9 cellular contexts compared by ENCODE assay signal in genomic region chr3:171566803-171567422, GRCh38.
A peak's percentile ranks its signal among the peaks of the same experiment; 100 is the strongest.
DNase-seq lines count a peak whose midpoint lies in the region; ATAC-seq and TF ChIP-seq lines count a peak whose summit lies in the region.
"Had no signal": no experiment of that assay in that cellular context is flagged by ENCODE, and none has a peak within 500 bp of the region (broad histone marks: within the 10 kb centered on the region; RNA-seq: fewer than 3 reads in every experiment).

No MANE protein-coding gene starts in this region.

- peaks cover 3% of the 10 kb centered on the region for H3K36me3 Mint-ChIP-seq in activated CD4-positive, alpha-beta T cell treated with anti-CD3 and anti-CD28 coated beads, Interleukin-2, amount 10 ng/mL, durations not matched to agents 7 days and 5 days (ENCODE audit: low read depth)

- H3F3A ChIP-seq in PC-9 (ENCODE audit: insufficient read depth, low read depth), result peaks cover 13% of the 10 kb centered on the region; the same call in 1 of the 2 replicates

- H3K4me1 Mint-ChIP-seq in activated CD4-positive, alpha-beta T cell treated with anti-CD3 and anti-CD28 coated beads, Interleukin-2, amount 10 ng/mL, durations not matched to agents 7 days and 5 days, result peaks cover 37% of the 10 kb centered on the region

- peak; percentile 55 for ATAC-seq in mucosa of descending colon
- ATAC-seq in GM21723 (IDR thresholded peaks at IDR 0.05; ENCODE audit: unreplicated experiment), result no peak

- H3K4me1 ChIP-seq in Karpas-422 (ENCODE audit: low read length) (no peaks in the 10 kb centered on the region), PC-9 (replicated peaks; ENCODE audit: insufficient read depth) (peaks cover 30% of the 10 kb centered on the region), mucosa of descending colon (ENCODE audit: low read depth) (no peaks in the 10 kb centered on the region)

- H3K27ac Mint-ChIP-seq in activated CD4-positive, alpha-beta T cell treated with anti-CD3 and anti-CD28 coated beads, Interleukin-2, amount 10 ng/mL, durations not matched to agents 7 days and 5 days, result no peak overlapping the region

- intact Hi-C loops in PC-9 (cut with micrococcal nuclease; ENCODE audit: unreplicated experiment) (loop anchor here (1.0 to 5.0 kb wide), 9 partner anchors 105 to 1805 kb away; partner anchors contain the start of gene TNIK), dorsolateral prefrontal cortex (cut with DNase I) (loop anchor here (1.0 to 10.0 kb wide), 8 partner anchors 102 to 606 kb away; partner anchors contain the start of gene TNIK (in 2 of the 2)), mucosa of descending colon (cut with DNase I, micrococcal nuclease) (loop anchor here (5.0 to 10.0 kb wide), 3 partner anchors 382 to 605 kb away; no protein-coding TSS in a partner anchor)

- H3K79me2 ChIP-seq in Karpas-422 (ENCODE audit: low read length) (no peaks in the 10 kb centered on the region), PC-9 (ENCODE audit: low read depth) (no peaks in the 10 kb centered on the region)

- H4K20me1 ChIP-seq in Karpas-422 (ENCODE audit: insufficient read depth, low read depth, low read length) (no peaks in the 10 kb centered on the region), PC-9 (ENCODE audit: insufficient read depth) (no peaks in the 10 kb centered on the region)

- H3K4me3 ChIP-seq in Karpas-422 (ENCODE audit: low read length), result no peak overlapping the region
- no peak overlapping the region for H3K4me3 ChIP-seq in PC-9
- no peak overlapping the region for H3K4me3 ChIP-seq in dorsolateral prefrontal cortex
- no peak overlapping the region for H3K4me3 ChIP-seq in mucosa of descending colon

- H3K9me3 Mint-ChIP-seq in activated CD4-positive, alpha-beta T cell treated with anti-CD3 and anti-CD28 coated beads, Interleukin-2, amount 10 ng/mL, durations not matched to agents 7 days and 5 days, result no peaks in the 10 kb centered on the region
- H3K9me3 Mint-ChIP-seq: activated T-cell treated with anti-CD3 and anti-CD28 coated beads, Interleukin-2, amount 50 U/mL, for 4 hours had no signal

- H2AFZ ChIP-seq in Karpas-422 (ENCODE audit: low read length), result no peak overlapping the region
- no peak overlapping the region for H2AFZ ChIP-seq in PC-9

- H3K36me3 ChIP-seq in Karpas-422 (ENCODE audit: insufficient read depth, low read length) (no peaks in the 10 kb centered on the region), PC-9 (ENCODE audit: low read depth) (no peaks in the 10 kb centered on the region), mucosa of descending colon (ENCODE audit: low read depth) (no peaks in the 10 kb centered on the region)

- H3K27me3 ChIP-seq in Karpas-422 (ENCODE audit: low read length), result no peaks in the 10 kb centered on the region
- no peaks in the 10 kb centered on the region for H3K27me3 ChIP-seq in PC-9 (ENCODE audit: insufficient read depth, low read depth)
- H3K27me3 ChIP-seq in dorsolateral prefrontal cortex, result no peaks in the 10 kb centered on the region

- H3K4me2 ChIP-seq in Karpas-422 (ENCODE audit: low read depth, low read length, poor library complexity, severe bottlenecking), result no peak overlapping the region
- H3K4me2 ChIP-seq in PC-9, result no peak overlapping the region

- CTCF ChIA-PET in activated CD4-positive, alpha-beta T cell treated with anti-CD3 and anti-CD28 coated beads, Interleukin-2, amount 10 ng/mL, durations not matched to agents 7 days and 5 days (lab: Charles Lee), result interaction anchor here (0.6 to 2.2 kb wide), 9 partner anchors 9 to 490 kb away, joined by 3 to 9 read pairs (median 3); no protein-coding TSS in a partner anchor
- CTCF ChIA-PET in PC-9 (lab: Charles Lee), result interaction anchor here (0.5 to 1.9 kb wide), 11 partner anchors 41 to 605 kb away, joined by 3 to 9 read pairs (median 5); no protein-coding TSS in a partner anchor

- H3K9me3 ChIP-seq in Karpas-422 (ENCODE audit: low read length), result no peaks in the 10 kb centered on the region
- no peaks in the 10 kb centered on the region for H3K9me3 ChIP-seq in PC-9 (ENCODE audit: insufficient read depth, low read depth)
- H3K9me3 ChIP-seq in mucosa of descending colon, result no peaks in the 10 kb centered on the region

- H3K4me3 Mint-ChIP-seq in activated CD4-positive, alpha-beta T cell treated with anti-CD3 and anti-CD28 coated beads, Interleukin-2, amount 10 ng/mL, durations not matched to agents 7 days and 5 days, result no peak overlapping the region
- H3K4me3 Mint-ChIP-seq: activated T-cell treated with anti-CD3 and anti-CD28 coated beads, Interleukin-2, amount 50 U/mL, for 4 hours had no signal

- no peaks in the 10 kb centered on the region for H3K9me2 ChIP-seq in Karpas-422 (replicated peaks; ENCODE audit: insufficient read depth, low read length)
- no peaks in the 10 kb centered on the region for H3K9me2 ChIP-seq in PC-9 (ENCODE audit: insufficient read depth)

- peaks cover 9% of the 10 kb centered on the region for H3K27me3 Mint-ChIP-seq in activated CD4-positive, alpha-beta T cell treated with anti-CD3 and anti-CD28 coated beads, Interleukin-2, amount 10 ng/mL, durations not matched to agents 7 days and 5 days

- POLR2A ChIA-PET in activated CD4-positive, alpha-beta T cell treated with anti-CD3 and anti-CD28 coated beads, Interleukin-2, amount 10 ng/mL, durations not matched to agents 7 days and 5 days (lab: Charles Lee), result no interaction called here
- POLR2A ChIA-PET in PC-9 (lab: Charles Lee; ENCODE audit: unreplicated experiment), result interaction anchor here (0.5 to 0.7 kb wide), 2 partner anchors 152 to 605 kb away, joined by 5 read pairs; no protein-coding TSS in a partner anchor

- no peak overlapping the region for H3K9ac ChIP-seq in Karpas-422 (ENCODE audit: low read length)

- no TSS peak for BruUV-seq in PC-9 (replicated peaks; lab: Mats Ljungman, UMichigan)

- peak; percentile 96 for TF ChIP-seq CTCF in PC-9 (conservative IDR thresholded peaks at IDR 0.05)
- peak; percentile 58 to 98 (median 87) for TF ChIP-seq CTCF in dorsolateral prefrontal cortex (IDR thresholded peaks at IDR 0.05 in 54 of 56, conservative IDR thresholded peaks at IDR 0.05 in 2 of 56; ENCODE audit: low read depth in 1 of 56, partially characterized antibody in 56 of 56)
- TF ChIP-seq CTCF in mucosa of descending colon (IDR thresholded peaks at IDR 0.05), result no peak

- H3K27ac ChIP-seq in Karpas-422 (ENCODE audit: low read length) (no peak overlapping the region), PC-9 (no peak overlapping the region), dorsolateral prefrontal cortex (no peak overlapping the region)

- peak; percentile 34 for DNase-seq in activated CD4-positive, alpha-beta T cell treated with anti-CD3 and anti-CD28 coated beads, Interleukin-2, amount 10 ng/mL, durations not matched to agents 7 days and 5 days
- no peak for DNase-seq in activated CD4-positive, alpha-beta T cell treated with anti-CD3 and anti-CD28 coated beads, Interleukin-2, amount 50 U/mL, for 1 hour
- DNase-seq in Karpas-422 (peak; percentile 79), PC-9 (peak in 1 of 2 experiments; percentile 45), dorsolateral prefrontal cortex (no peak), mucosa of descending colon (peak in 1 of 3 donors; percentile 17), foreskin melanocyte (no peak)
- DNase-seq: activated T-cell treated with anti-CD3 and anti-CD28 coated beads, Interleukin-2, amount 50 U/mL, for 4 hours had no signal

Comparison
In these comparisons a context has a peak if more than half of its experiments do, and no peak if none do; other contexts are left out.
1. DNase-seq: peak in activated CD4-positive, alpha-beta T cell treated with anti-CD3 and anti-CD28 coated beads, Interleukin-2, amount 10 ng/mL, durations not matched to agents 7 days and 5 days (single experiment) and Karpas-422 (single experiment); none in activated CD4-positive, alpha-beta T cell treated with anti-CD3 and anti-CD28 coated beads, Interleukin-2, amount 50 U/mL, for 1 hour (single experiment), dorsolateral prefrontal cortex (0 of 10) and foreskin melanocyte (single experiment).